Comparison of ENCODE assay signal across 8 cellular contexts in genomic region chr19:58305065-58305931, GRCh38. TPM values are rescaled to one million over a fixed set of nuclear protein-coding genes. Genes with fewer than 3 reads are reported as not detected.
A peak's percentile ranks its signal among the peaks of the same experiment; 100 is the strongest.
DNase-seq lines count a peak whose midpoint lies in the region; ATAC-seq and TF ChIP-seq lines count a peak whose summit lies in the region.

ERVK3-1 (plus strand) TSS chr19:58305377; CDS start chr19:58312169, 6,792 bp downstream.

- peak within 1 kb of the TSS; percentile 78 for H3K4me3 ChIP-seq in RWPE2 (ENCODE audit: severe bottlenecking)

- peaks cover 6% of the 10 kb centered on the region for H3K4me1 ChIP-seq in RWPE2 (ENCODE audit: insufficient read depth, poor library complexity, severe bottlenecking)

- H3K36me3 Mint-ChIP-seq in activated T-helper 2 cell treated with anti-CD3 and anti-CD28 coated beads, Interferon-gamma antibody, Interleukin-2, Interleukin-4, amounts not matched to agents 10 μg/mL and 5 μg/mL and 100 μg/mL, durations not matched to agents 14 hours and 24 hours and 36 hours (ENCODE audit: low read depth), result peaks cover 85% of the 10 kb centered on the region
- peaks cover 84% of the 10 kb centered on the region for H3K36me3 Mint-ChIP-seq in nephron (ENCODE audit: low read depth)
- H3K36me3 Mint-ChIP-seq in stimulated activated naive CD8-positive, alpha-beta T cell treated with anti-CD3 and anti-CD28 coated beads, Interleukin-15, Interleukin-2, amounts not matched to agents 100 ng/mL and 50 ng/mL, for 24 hours (ENCODE audit: low read depth), result peaks cover 80% of the 10 kb centered on the region

- peaks cover 53% of the 10 kb centered on the region for H3K36me3 ChIP-seq in RWPE2 (ENCODE audit: low read depth)

- peaks cover 37% of the 10 kb centered on the region for H3K4me1 Mint-ChIP-seq in activated T-helper 2 cell treated with anti-CD3 and anti-CD28 coated beads, Interferon-gamma antibody, Interleukin-2, Interleukin-4, amounts not matched to agents 10 μg/mL and 5 μg/mL and 100 μg/mL, durations not matched to agents 14 hours and 24 hours and 36 hours (ENCODE audit: low read depth)
- H3K4me1 Mint-ChIP-seq in nephron, result peaks cover 22% of the 10 kb centered on the region
- peaks cover 50% of the 10 kb centered on the region for H3K4me1 Mint-ChIP-seq in stimulated activated naive CD8-positive, alpha-beta T cell treated with anti-CD3 and anti-CD28 coated beads, Interleukin-15, Interleukin-2, amounts not matched to agents 100 ng/mL and 50 ng/mL, for 24 hours (ENCODE audit: low read depth)

- peak within 1 kb of the TSS; percentile 33 for H3K27ac ChIP-seq in RWPE2 (ENCODE audit: poor library complexity, severe bottlenecking)

- no peaks in the 10 kb centered on the region for H3K27me3 ChIP-seq in RWPE2 (ENCODE audit: insufficient read depth, poor library complexity, severe bottlenecking)

- H3K27ac Mint-ChIP-seq in activated T-helper 2 cell treated with anti-CD3 and anti-CD28 coated beads, Interferon-gamma antibody, Interleukin-2, Interleukin-4, amounts not matched to agents 10 μg/mL and 5 μg/mL and 100 μg/mL, durations not matched to agents 14 hours and 24 hours and 36 hours, result peak within 1 kb of the TSS; percentile 97
- peak within 1 kb of the TSS; percentile 83 to 96 (median 89) for H3K27ac Mint-ChIP-seq in nephron
- peak within 1 kb of the TSS; percentile 97 for H3K27ac Mint-ChIP-seq in stimulated activated naive CD8-positive, alpha-beta T cell treated with anti-CD3 and anti-CD28 coated beads, Interleukin-15, Interleukin-2, amounts not matched to agents 100 ng/mL and 50 ng/mL, for 24 hours

- intact Hi-C loops in activated T-helper 2 cell treated with anti-CD3 and anti-CD28 coated beads, Interferon-gamma antibody, Interleukin-2, Interleukin-4, amounts not matched to agents 10 μg/mL and 5 μg/mL and 100 μg/mL, durations not matched to agents 14 hours and 24 hours and 36 hours (cut with micrococcal nuclease), result loop anchor here (1.0 to 5.0 kb wide), 7 partner anchors 21 to 122 kb away; partner anchors contain the start of genes ZNF274, ZNF544, ZNF584 and ZNF8

- TF ChIP-seq CTCF in RWPE2 (IDR thresholded peaks at IDR 0.05; ENCODE audit: poor library complexity, severe bottlenecking) (no peak), nephron (IDR thresholded peaks at IDR 0.05; ENCODE audit: unreplicated experiment in 3 of 3) (no peak)

- ATAC-seq in RWPE2 (ENCODE audit: low read depth), result peak; percentile 100

- no peaks in the 10 kb centered on the region for H3K9me3 ChIP-seq in RWPE2 (ENCODE audit: severe bottlenecking)

- H3K4me3 Mint-ChIP-seq in activated T-helper 2 cell treated with anti-CD3 and anti-CD28 coated beads, Interferon-gamma antibody, Interleukin-2, Interleukin-4, amounts not matched to agents 10 μg/mL and 5 μg/mL and 100 μg/mL, durations not matched to agents 14 hours and 24 hours and 36 hours (ENCODE audit: low read depth), result peak within 1 kb of the TSS; percentile 98
- H3K4me3 Mint-ChIP-seq in nephron, result peak within 1 kb of the TSS; percentile 96 to 100 (median 99)
- peak within 1 kb of the TSS; percentile 97 for H3K4me3 Mint-ChIP-seq in stimulated activated naive CD8-positive, alpha-beta T cell treated with anti-CD3 and anti-CD28 coated beads, Interleukin-15, Interleukin-2, amounts not matched to agents 100 ng/mL and 50 ng/mL, for 24 hours

- peaks cover 24% of the 10 kb centered on the region for H3K9me3 Mint-ChIP-seq in activated T-helper 2 cell treated with anti-CD3 and anti-CD28 coated beads, Interferon-gamma antibody, Interleukin-2, Interleukin-4, amounts not matched to agents 10 μg/mL and 5 μg/mL and 100 μg/mL, durations not matched to agents 14 hours and 24 hours and 36 hours
- peaks cover 5% of the 10 kb centered on the region for H3K9me3 Mint-ChIP-seq in nephron
- no peaks in the 10 kb centered on the region for H3K9me3 Mint-ChIP-seq in stimulated activated naive CD8-positive, alpha-beta T cell treated with anti-CD3 and anti-CD28 coated beads, Interleukin-15, Interleukin-2, amounts not matched to agents 100 ng/mL and 50 ng/mL, for 24 hours

- peak; percentile 98 for DNase-seq in EH (ENCODE audit: low read depth)
- peak; percentile 99 for DNase-seq in H4 (ENCODE audit: low spot score)
- peak; percentile 96 for DNase-seq in LoVo (ENCODE audit: low spot score)
- DNase-seq in RWPE2 (ENCODE audit: low spot score), result peak; percentile 94
- DNase-seq in activated T-helper 2 cell treated with anti-CD3 and anti-CD28 coated beads, Interferon-gamma antibody, Interleukin-2, Interleukin-4, amounts not matched to agents 10 μg/mL and 5 μg/mL and 100 μg/mL, durations not matched to agents 14 hours and 24 hours and 36 hours (ENCODE audit: low spot score), result peak; percentile 93
- peak; percentile 94 for DNase-seq in fibroblast of peridontal ligament (ENCODE audit: extremely low read depth)

- no peaks in the 10 kb centered on the region for H3K27me3 Mint-ChIP-seq in activated T-helper 2 cell treated with anti-CD3 and anti-CD28 coated beads, Interferon-gamma antibody, Interleukin-2, Interleukin-4, amounts not matched to agents 10 μg/mL and 5 μg/mL and 100 μg/mL, durations not matched to agents 14 hours and 24 hours and 36 hours (ENCODE audit: low read depth)
- no peaks in the 10 kb centered on the region for H3K27me3 Mint-ChIP-seq in nephron (ENCODE audit: low read depth)
- H3K27me3 Mint-ChIP-seq in stimulated activated naive CD8-positive, alpha-beta T cell treated with anti-CD3 and anti-CD28 coated beads, Interleukin-15, Interleukin-2, amounts not matched to agents 100 ng/mL and 50 ng/mL, for 24 hours, result no peaks in the 10 kb centered on the region

RNA-seq across cellular contexts. Expression of gene ERVK3-1, which starts in this region (rescaled TPM):
- total RNA-seq in H4 (2014; rRNA removed; shearing (Covaris generic)), result 96.6 and 120 TPM in 2 replicates
- 64.2 and 65.0 TPM in 2 replicates for total RNA-seq in activated T-helper 2 cell treated with anti-CD3 and anti-CD28 coated beads, Interferon-gamma antibody, Interleukin-2, Interleukin-4, amounts not matched to agents 10 μg/mL and 5 μg/mL and 100 μg/mL, durations not matched to agents 14 hours and 24 hours and 36 hours

Comparison
In these comparisons a context has a peak if more than half of its experiments do, and no peak if none do; other contexts are left out.
1. Peak in every context shown above with its lines: DNase-seq, ATAC-seq, H3K4me3 ChIP-seq and H3K27ac ChIP-seq.